1 cellular context compared by ENCODE assay signal in the genomic region with DNA sequence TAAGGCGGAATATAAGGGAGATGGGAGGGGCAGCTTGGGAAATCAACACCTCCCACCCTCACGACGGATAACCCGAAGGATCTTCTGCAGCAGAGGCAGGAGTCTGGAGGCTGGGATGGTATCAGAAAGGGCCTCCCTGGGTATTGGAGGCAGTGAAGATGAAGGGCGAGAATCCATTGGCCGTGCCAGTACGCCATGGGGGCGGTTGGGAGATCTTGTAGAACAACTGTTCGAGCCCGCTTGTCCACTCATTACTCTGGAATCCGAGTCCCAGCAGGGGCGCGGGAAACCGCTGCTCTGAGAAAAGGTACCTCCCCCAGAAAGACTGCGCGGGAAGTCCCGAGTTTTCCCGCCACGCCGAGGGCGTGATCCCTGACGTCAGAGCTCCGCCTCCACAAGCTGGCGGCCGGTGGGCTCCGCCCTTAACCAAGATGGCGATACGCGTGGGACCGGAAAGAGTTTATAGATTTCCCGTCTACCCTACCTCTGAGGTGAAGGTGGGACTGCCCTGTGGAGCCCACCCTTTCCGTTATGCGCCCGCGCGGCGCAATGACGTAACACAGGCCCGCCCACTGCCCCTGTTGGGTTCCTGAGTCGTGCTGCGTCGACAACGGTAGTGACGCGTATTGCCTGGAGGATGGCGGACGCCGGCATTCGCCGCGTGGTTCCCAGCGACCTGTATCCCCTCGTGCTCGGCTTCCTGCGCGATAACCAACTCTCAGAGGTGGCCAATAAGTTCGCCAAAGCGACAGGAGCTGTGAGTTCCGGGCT.
A peak's percentile ranks its signal among the peaks of the same experiment; 100 is the strongest.
TF ChIP-seq lines count a peak whose summit lies in the region.

A gene (plus strand): TSS at position 616 of the 771 bp plus-strand sequence. CDS start 22 bp downstream, at position 638.

TF ChIP-seq in HepG2, 621 proteins besides CTCF, POLR2A, EP300 and RAD21 (continued from another document and continues in another):
- TF ChIP-seq, protein P1, sequence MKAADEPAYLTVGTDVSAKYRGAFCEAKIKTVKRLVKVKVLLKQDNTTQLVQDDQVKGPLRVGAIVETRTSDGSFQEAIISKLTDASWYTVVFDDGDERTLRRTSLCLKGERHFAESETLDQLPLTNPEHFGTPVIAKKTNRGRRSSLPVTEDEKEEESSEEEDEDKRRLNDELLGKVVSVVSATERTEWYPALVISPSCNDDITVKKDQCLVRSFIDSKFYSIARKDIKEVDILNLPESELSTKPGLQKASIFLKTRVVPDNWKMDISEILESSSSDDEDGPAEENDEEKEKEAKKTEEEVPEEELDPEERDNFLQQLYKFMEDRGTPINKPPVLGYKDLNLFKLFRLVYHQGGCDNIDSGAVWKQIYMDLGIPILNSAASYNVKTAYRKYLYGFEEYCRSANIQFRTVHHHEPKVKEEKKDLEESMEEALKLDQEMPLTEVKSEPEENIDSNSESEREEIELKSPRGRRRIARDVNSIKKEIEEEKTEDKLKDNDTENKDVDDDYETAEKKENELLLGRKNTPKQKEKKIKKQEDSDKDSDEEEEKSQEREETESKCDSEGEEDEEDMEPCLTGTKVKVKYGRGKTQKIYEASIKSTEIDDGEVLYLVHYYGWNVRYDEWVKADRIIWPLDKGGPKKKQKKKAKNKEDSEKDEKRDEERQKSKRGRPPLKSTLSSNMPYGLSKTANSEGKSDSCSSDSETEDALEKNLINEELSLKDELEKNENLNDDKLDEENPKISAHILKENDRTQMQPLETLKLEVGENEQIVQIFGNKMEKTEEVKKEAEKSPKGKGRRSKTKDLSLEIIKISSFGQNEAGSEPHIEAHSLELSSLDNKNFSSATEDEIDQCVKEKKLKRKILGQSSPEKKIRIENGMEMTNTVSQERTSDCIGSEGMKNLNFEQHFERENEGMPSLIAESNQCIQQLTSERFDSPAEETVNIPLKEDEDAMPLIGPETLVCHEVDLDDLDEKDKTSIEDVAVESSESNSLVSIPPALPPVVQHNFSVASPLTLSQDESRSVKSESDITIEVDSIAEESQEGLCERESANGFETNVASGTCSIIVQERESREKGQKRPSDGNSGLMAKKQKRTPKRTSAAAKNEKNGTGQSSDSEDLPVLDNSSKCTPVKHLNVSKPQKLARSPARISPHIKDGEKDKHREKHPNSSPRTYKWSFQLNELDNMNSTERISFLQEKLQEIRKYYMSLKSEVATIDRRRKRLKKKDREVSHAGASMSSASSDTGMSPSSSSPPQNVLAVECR (CRISPR knock-in tag; IDR thresholded peaks at IDR 0.05; ENCODE audit: borderline replicate concordance) = peak; percentile 98
- peak; percentile 20; the same call in 1 of the 2 replicates for TF ChIP-seq NFKBIZ (CRISPR knock-in tag; IDR thresholded peaks at IDR 0.05)
- TF ChIP-seq EEA1 (CRISPR knock-in tag; IDR thresholded peaks at IDR 0.05; ENCODE audit: borderline replicate concordance) = no peak
- TF ChIP-seq ZNF672 (CRISPR knock-in tag; IDR thresholded peaks at IDR 0.05) = no peak
- peak; percentile 57; the same call in 1 of the 2 replicates for TF ChIP-seq ARID2 (CRISPR knock-in tag; IDR thresholded peaks at IDR 0.05; ENCODE audit: borderline replicate concordance)
- no peak; the same call in 1 of the 2 replicates for TF ChIP-seq ZSCAN12 (CRISPR knock-in tag; IDR thresholded peaks at IDR 0.05)
- TF ChIP-seq NCOA2 (CRISPR knock-in tag; IDR thresholded peaks at IDR 0.05) = peak; percentile 59; the same call in 1 of the 2 replicates
- TF ChIP-seq, protein P2, sequence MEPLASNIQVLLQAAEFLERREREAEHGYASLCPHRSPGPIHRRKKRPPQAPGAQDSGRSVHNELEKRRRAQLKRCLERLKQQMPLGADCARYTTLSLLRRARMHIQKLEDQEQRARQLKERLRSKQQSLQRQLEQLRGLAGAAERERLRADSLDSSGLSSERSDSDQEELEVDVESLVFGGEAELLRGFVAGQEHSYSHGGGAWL (CRISPR knock-in tag; IDR thresholded peaks at IDR 0.05) = peak; percentile 82
- TF ChIP-seq, protein P3, sequence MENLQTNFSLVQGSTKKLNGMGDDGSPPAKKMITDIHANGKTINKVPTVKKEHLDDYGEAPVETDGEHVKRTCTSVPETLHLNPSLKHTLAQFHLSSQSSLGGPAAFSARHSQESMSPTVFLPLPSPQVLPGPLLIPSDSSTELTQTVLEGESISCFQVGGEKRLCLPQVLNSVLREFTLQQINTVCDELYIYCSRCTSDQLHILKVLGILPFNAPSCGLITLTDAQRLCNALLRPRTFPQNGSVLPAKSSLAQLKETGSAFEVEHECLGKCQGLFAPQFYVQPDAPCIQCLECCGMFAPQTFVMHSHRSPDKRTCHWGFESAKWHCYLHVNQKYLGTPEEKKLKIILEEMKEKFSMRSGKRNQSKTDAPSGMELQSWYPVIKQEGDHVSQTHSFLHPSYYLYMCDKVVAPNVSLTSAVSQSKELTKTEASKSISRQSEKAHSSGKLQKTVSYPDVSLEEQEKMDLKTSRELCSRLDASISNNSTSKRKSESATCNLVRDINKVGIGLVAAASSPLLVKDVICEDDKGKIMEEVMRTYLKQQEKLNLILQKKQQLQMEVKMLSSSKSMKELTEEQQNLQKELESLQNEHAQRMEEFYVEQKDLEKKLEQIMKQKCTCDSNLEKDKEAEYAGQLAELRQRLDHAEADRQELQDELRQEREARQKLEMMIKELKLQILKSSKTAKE (CRISPR knock-in tag; IDR thresholded peaks at IDR 0.05; ENCODE audit: borderline replicate concordance) = no peak; the same call in 1 of the 2 replicates
- peak; percentile 72; the same call in 1 of the 2 replicates for TF ChIP-seq ZSCAN31 (CRISPR knock-in tag; IDR thresholded peaks at IDR 0.05; ENCODE audit: low read depth)
- no peak for TF ChIP-seq RORA (CRISPR knock-in tag; IDR thresholded peaks at IDR 0.05)
- TF ChIP-seq ZNF333 (CRISPR knock-in tag; IDR thresholded peaks at IDR 0.05; ENCODE audit: borderline replicate concordance) = no peak; the same call in 1 of the 2 replicates
- TF ChIP-seq BHLHE40 (IDR thresholded peaks at IDR 0.05; ENCODE audit: low read length) = no peak
- TF ChIP-seq ATF7-NPFF (CRISPR knock-in tag; IDR thresholded peaks at IDR 0.05; ENCODE audit: low read depth) = peak; percentile 96
- TF ChIP-seq RELA (CRISPR knock-in tag; IDR thresholded peaks at IDR 0.05) = no peak
- peak; percentile 88 for TF ChIP-seq ZFP90 (CRISPR knock-in tag; IDR thresholded peaks at IDR 0.05; ENCODE audit: borderline replicate concordance)
- TF ChIP-seq RBAK (CRISPR knock-in tag; IDR thresholded peaks at IDR 0.05) = no peak
- TF ChIP-seq, protein P4, sequence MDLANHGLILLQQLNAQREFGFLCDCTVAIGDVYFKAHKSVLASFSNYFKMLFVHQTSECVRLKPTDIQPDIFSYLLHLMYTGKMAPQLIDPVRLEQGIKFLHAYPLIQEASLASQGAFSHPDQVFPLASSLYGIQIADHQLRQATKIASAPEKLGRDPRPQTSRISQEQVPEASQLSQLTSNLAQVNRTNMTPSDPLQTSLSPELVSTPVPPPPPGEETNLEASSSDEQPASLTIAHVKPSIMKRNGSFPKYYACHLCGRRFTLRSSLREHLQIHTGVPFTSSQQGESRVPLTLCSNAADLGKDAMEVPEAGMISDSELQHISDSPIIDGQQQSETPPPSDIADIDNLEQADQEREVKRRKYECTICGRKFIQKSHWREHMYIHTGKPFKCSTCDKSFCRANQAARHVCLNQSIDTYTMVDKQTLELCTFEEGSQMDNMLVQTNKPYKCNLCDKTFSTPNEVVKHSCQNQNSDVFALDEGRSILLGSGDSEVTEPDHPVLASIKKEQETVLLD (CRISPR knock-in tag; IDR thresholded peaks at IDR 0.05; ENCODE audit: low read depth) = peak; percentile 87
- no peak for TF ChIP-seq ZFP41 (CRISPR knock-in tag; IDR thresholded peaks at IDR 0.05; ENCODE audit: borderline replicate concordance)
- TF ChIP-seq NR3C1 (CRISPR knock-in tag; IDR thresholded peaks at IDR 0.05) = no peak
- TF ChIP-seq ZNF337 (CRISPR knock-in tag; IDR thresholded peaks at IDR 0.05; ENCODE audit: borderline replicate concordance, low read depth) = no peak; the same call in 1 of the 2 replicates
- no peak for TF ChIP-seq ADNP (CRISPR knock-in tag; IDR thresholded peaks at IDR 0.05)
- TF ChIP-seq, protein P5, sequence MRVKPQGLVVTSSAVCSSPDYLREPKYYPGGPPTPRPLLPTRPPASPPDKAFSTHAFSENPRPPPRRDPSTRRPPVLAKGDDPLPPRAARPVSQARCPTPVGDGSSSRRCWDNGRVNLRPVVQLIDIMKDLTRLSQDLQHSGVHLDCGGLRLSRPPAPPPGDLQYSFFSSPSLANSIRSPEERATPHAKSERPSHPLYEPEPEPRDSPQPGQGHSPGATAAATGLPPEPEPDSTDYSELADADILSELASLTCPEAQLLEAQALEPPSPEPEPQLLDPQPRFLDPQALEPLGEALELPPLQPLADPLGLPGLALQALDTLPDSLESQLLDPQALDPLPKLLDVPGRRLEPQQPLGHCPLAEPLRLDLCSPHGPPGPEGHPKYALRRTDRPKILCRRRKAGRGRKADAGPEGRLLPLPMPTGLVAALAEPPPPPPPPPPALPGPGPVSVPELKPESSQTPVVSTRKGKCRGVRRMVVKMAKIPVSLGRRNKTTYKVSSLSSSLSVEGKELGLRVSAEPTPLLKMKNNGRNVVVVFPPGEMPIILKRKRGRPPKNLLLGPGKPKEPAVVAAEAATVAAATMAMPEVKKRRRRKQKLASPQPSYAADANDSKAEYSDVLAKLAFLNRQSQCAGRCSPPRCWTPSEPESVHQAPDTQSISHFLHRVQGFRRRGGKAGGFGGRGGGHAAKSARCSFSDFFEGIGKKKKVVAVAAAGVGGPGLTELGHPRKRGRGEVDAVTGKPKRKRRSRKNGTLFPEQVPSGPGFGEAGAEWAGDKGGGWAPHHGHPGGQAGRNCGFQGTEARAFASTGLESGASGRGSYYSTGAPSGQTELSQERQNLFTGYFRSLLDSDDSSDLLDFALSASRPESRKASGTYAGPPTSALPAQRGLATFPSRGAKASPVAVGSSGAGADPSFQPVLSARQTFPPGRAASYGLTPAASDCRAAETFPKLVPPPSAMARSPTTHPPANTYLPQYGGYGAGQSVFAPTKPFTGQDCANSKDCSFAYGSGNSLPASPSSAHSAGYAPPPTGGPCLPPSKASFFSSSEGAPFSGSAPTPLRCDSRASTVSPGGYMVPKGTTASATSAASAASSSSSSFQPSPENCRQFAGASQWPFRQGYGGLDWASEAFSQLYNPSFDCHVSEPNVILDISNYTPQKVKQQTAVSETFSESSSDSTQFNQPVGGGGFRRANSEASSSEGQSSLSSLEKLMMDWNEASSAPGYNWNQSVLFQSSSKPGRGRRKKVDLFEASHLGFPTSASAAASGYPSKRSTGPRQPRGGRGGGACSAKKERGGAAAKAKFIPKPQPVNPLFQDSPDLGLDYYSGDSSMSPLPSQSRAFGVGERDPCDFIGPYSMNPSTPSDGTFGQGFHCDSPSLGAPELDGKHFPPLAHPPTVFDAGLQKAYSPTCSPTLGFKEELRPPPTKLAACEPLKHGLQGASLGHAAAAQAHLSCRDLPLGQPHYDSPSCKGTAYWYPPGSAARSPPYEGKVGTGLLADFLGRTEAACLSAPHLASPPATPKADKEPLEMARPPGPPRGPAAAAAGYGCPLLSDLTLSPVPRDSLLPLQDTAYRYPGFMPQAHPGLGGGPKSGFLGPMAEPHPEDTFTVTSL (CRISPR knock-in tag; IDR thresholded peaks at IDR 0.05; ENCODE audit: borderline replicate concordance) = peak; percentile 26; the same call in 1 of the 2 replicates
- peak; percentile 81; the same call in 1 of the 2 replicates for TF ChIP-seq ZNF367 (CRISPR knock-in tag; IDR thresholded peaks at IDR 0.05; ENCODE audit: borderline replicate concordance)
- TF ChIP-seq MBNL3 (CRISPR knock-in tag; conservative IDR thresholded peaks at IDR 0.05) = no peak
- peak; percentile 86 for TF ChIP-seq ZNF446 (CRISPR knock-in tag; IDR thresholded peaks at IDR 0.05)
- peak; percentile 69; the same call in 1 of the 2 replicates for TF ChIP-seq CHD2 (IDR thresholded peaks at IDR 0.05; ENCODE audit: low read depth, low read length)
- TF ChIP-seq FOSL2 (CRISPR knock-in tag; IDR thresholded peaks at IDR 0.05) = peak; percentile 75
- TF ChIP-seq MED13 (CRISPR knock-in tag; IDR thresholded peaks at IDR 0.05) = peak; percentile 16; the same call in 1 of the 2 replicates
- 0 out of 2 replicates have a peak, but pooled peaks have one; percentile 54 for TF ChIP-seq MAZ (IDR thresholded peaks at IDR 0.05; ENCODE audit: borderline replicate concordance, low read depth, low read length)
- peak; percentile 49; the same call in 1 of the 2 replicates for TF ChIP-seq MAZ (CRISPR knock-in tag; IDR thresholded peaks at IDR 0.05; ENCODE audit: low read depth)
- peak; percentile 68 for TF ChIP-seq FOXA3 (CRISPR knock-in tag; IDR thresholded peaks at IDR 0.05)
- peak; percentile 18; the same call in 1 of the 2 replicates for TF ChIP-seq ZNF547 (CRISPR knock-in tag; IDR thresholded peaks at IDR 0.05)
- TF ChIP-seq, protein P6, sequence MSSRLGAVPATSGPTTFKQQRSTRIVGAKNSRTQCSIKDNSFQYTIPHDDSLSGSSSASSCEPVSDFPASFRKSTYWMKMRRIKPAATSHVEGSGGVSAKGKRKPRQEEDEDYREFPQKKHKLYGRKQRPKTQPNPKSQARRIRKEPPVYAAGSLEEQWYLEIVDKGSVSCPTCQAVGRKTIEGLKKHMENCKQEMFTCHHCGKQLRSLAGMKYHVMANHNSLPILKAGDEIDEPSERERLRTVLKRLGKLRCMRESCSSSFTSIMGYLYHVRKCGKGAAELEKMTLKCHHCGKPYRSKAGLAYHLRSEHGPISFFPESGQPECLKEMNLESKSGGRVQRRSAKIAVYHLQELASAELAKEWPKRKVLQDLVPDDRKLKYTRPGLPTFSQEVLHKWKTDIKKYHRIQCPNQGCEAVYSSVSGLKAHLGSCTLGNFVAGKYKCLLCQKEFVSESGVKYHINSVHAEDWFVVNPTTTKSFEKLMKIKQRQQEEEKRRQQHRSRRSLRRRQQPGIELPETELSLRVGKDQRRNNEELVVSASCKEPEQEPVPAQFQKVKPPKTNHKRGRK (CRISPR knock-in tag; IDR thresholded peaks at IDR 0.05) = no peak
- TF ChIP-seq, protein P7, sequence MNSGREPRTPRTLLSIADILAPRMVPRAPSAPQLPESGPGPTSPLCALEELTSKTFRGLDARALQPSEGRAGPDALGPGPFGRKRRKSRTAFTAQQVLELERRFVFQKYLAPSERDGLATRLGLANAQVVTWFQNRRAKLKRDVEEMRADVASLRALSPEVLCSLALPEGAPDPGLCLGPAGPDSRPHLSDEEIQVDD (CRISPR knock-in tag; IDR thresholded peaks at IDR 0.05; ENCODE audit: borderline replicate concordance) = no peak
- TF ChIP-seq, protein P8, sequence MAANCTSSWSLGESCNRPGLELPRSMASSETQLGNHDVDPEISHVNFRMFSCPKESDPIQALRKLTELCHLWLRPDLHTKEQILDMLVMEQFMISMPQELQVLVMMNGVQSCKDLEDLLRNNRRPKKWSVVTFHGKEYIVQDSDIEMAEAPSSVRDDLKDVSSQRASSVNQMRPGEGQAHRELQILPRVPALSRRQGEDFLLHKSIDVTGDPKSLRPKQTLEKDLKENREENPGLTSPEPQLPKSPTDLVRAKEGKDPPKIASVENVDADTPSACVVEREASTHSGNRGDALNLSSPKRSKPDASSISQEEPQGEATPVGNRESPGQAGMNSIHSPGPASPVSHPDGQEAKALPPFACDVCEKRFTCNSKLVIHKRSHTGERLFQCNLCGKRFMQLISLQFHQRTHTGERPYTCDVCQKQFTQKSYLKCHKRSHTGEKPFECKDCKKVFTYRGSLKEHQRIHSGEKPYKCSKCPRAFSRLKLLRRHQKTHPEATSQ (CRISPR knock-in tag; IDR thresholded peaks at IDR 0.05; ENCODE audit: borderline replicate concordance) = peak; percentile 96; the same call in 1 of the 2 replicates
- TF ChIP-seq, protein P9, sequence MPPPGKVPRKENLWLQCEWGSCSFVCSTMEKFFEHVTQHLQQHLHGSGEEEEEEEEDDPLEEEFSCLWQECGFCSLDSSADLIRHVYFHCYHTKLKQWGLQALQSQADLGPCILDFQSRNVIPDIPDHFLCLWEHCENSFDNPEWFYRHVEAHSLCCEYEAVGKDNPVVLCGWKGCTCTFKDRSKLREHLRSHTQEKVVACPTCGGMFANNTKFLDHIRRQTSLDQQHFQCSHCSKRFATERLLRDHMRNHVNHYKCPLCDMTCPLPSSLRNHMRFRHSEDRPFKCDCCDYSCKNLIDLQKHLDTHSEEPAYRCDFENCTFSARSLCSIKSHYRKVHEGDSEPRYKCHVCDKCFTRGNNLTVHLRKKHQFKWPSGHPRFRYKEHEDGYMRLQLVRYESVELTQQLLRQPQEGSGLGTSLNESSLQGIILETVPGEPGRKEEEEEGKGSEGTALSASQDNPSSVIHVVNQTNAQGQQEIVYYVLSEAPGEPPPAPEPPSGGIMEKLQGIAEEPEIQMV (CRISPR knock-in tag; IDR thresholded peaks at IDR 0.05; ENCODE audit: low read depth) = peak; percentile 97
